1 cellular context compared by ENCODE assay signal in the genomic region with DNA sequence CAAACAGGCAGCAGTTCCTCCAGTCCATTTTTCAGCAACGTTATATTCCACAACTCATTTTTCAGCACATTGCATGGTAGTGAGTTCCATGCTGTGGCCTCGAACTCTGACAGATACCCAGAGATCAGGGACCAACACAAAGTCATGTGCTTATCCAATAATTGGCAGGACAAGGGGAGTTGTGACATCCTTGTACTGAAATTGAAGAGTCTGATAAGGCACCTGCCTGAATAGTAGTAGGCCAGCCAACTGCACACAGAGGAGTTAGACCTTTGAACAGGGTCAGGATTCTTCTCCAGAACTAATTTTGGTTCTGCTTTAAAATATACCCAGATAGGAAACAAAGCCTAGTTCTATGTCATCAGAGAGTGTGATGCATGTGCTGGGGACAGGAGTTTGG.
TF ChIP-seq lines count a peak whose summit lies in the region.

No MANE protein-coding gene starts in this region.

TF ChIP-seq in IMR-90, 13 proteins besides CTCF, POLR2A, EP300 and RAD21:
- no peak for TF ChIP-seq BHLHE40 (IDR thresholded peaks at IDR 0.05; ENCODE audit: low read depth, low read length)
- no peak for TF ChIP-seq FOS (IDR thresholded peaks at IDR 0.05; ENCODE audit: low read depth, low read length)
- TF ChIP-seq MXI1 (IDR thresholded peaks at IDR 0.05; ENCODE audit: borderline replicate concordance, low read depth, low read length): no peak
- TF ChIP-seq SMC3 (IDR thresholded peaks at IDR 0.05; ENCODE audit: low read depth, low read length): no peak
